9 cellular contexts compared by ENCODE assay signal in the genomic region with DNA sequence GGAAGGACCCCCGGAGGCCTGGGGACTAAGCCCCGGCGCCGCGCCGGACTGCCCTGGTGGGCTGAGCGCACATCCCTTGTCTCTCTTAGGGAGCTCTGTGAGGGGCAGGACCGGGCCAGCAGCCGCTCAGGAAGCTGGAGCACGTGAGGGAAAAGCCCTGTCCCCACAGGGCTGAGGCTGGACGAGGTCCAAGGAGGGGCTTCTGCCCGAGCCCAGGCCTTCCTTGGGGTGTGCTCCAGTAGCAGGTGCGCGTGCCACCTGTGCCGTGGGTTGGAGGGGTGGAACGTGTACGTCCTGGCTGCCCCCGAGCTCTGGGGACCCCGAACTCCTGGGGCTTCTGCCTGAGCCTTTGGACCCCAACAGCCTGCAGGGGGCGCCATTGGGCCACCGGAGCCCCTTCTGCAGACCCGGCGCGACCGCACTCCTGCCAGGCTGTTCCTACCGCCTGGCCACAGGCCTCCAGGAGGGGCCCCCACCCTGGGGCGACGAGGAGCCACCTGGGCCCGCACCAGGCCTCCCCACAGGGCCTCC. TPM values are rescaled to one million over a fixed set of nuclear protein-coding genes. Genes with fewer than 3 reads are reported as not detected.
DNase-seq lines count a peak whose midpoint lies in the region; ATAC-seq and TF ChIP-seq lines count a peak whose summit lies in the region.
"Had no signal": no experiment of that assay in that cellular context is flagged by ENCODE, and none has a peak within 500 bp of the region (broad histone marks: within the 10 kb centered on the region; RNA-seq: fewer than 3 reads in every experiment).

No MANE protein-coding gene starts in this region.

- H3K27ac Mint-ChIP-seq in Caco-2 (ENCODE audit: unreplicated experiment) = no peak overlapping the region
- H3K27ac Mint-ChIP-seq: T-helper 1 cell treated with Interleukin-12 subunit alpha and Interleukin-12 subunit beta and Interleukin-4 antibody, amounts not matched to agents 30 μg/mL and 1 μg/mL, for 36 hours had no signal

- no peaks in the 10 kb centered on the region for H4K20me1 ChIP-seq in neural cell (ENCODE audit: insufficient read depth)

- H3K4me3 ChIP-seq in Caco-2 (ENCODE audit: low read depth, low read length) = no peak overlapping the region
- H3K4me3 ChIP-seq in esophagus squamous epithelium = peak overlapping the region in 1 of 4 donors; percentile 32
- no peak overlapping the region for H3K4me3 ChIP-seq in neural cell (ENCODE audit: low read length)

- H3K79me2 ChIP-seq in neural cell (replicated peaks; ENCODE audit: insufficient read depth, low read length) = no peaks in the 10 kb centered on the region

- peaks cover 16% of the 10 kb centered on the region for H3K36me3 Mint-ChIP-seq in Caco-2 (ENCODE audit: insufficient read depth, unreplicated experiment)

- no peak overlapping the region for H3K4me3 Mint-ChIP-seq in Caco-2 (ENCODE audit: unreplicated experiment)
- H3K4me3 Mint-ChIP-seq: T-helper 1 cell treated with Interleukin-12 subunit alpha and Interleukin-12 subunit beta and Interleukin-4 antibody, amounts not matched to agents 30 μg/mL and 1 μg/mL, for 36 hours had no signal

- H3K4me1 ChIP-seq in Caco-2 (peaks cover 9% of the 10 kb centered on the region; the same call in 1 of the 2 replicates), esophagus squamous epithelium (peaks cover 34 to 59% (median 36%) of the 10 kb centered on the region in 3 donors)

- no peaks in the 10 kb centered on the region for H3K36me3 ChIP-seq in Caco-2 (ENCODE audit: control insufficient read depth, insufficient read depth, low read length)
- peaks cover 0 to 17% (median 0%) of the 10 kb centered on the region in 3 donors for H3K36me3 ChIP-seq in esophagus squamous epithelium
- H3K36me3 ChIP-seq in neural cell (ENCODE audit: insufficient read depth, low read length) = no peaks in the 10 kb centered on the region

- TF ChIP-seq RAD21 in neural cell (conservative IDR thresholded peaks at IDR 0.05) = peak; percentile 61

- no peak for TF ChIP-seq POLR2A in esophagus squamous epithelium (IDR thresholded peaks at IDR 0.05)

- H3K9me3 ChIP-seq in Caco-2 (no peaks in the 10 kb centered on the region), esophagus squamous epithelium (no peaks in the 10 kb centered on the region), neural cell (ENCODE audit: low read length) (no peaks in the 10 kb centered on the region)

- no peak overlapping the region for H2AFZ ChIP-seq in neural cell (ENCODE audit: low read depth, low read length)

- H3K4me1 Mint-ChIP-seq in Caco-2 (ENCODE audit: low read depth, unreplicated experiment) = no peaks in the 10 kb centered on the region

- intact Hi-C loops in Caco-2 (cut with micrococcal nuclease; ENCODE audit: unreplicated experiment) = loop anchor here (1.0 to 5.0 kb wide), 3 partner anchors 62 to 439 kb away; no protein-coding TSS in a partner anchor
- intact Hi-C loops in esophagus squamous epithelium (cut with DNase I) = loop anchor here (5.0 kb wide), 2 partner anchors 64 to 154 kb away; no protein-coding TSS in a partner anchor

- H3K27me3 Mint-ChIP-seq in Caco-2 (ENCODE audit: insufficient read depth, unreplicated experiment) = no peaks in the 10 kb centered on the region

- TF ChIP-seq CTCF in Caco-2 (IDR thresholded peaks at IDR 0.05; ENCODE audit: insufficient read depth in 1 of 2, low read depth in 1 of 2, low read length in 1 of 2, severe bottlenecking in 1 of 2, unreplicated experiment in 1 of 2) = peak; percentile 79 to 95
- TF ChIP-seq CTCF in esophagus squamous epithelium (IDR thresholded peaks at IDR 0.05) = peak; percentile 74 to 90 (median 81)
- TF ChIP-seq CTCF in neural cell (IDR thresholded peaks at IDR 0.05; ENCODE audit: poor library complexity, severe bottlenecking) = peak; percentile 68

- POLR2A ChIA-PET in Caco-2 (lab: Charles Lee) = interaction anchor here (0.5 to 1.7 kb wide), 3 partner anchors 19 to 47 kb away, joined by 4 to 6 read pairs (median 4); no protein-coding TSS in a partner anchor

- TF ChIP-seq EP300 in neural cell (conservative IDR thresholded peaks at IDR 0.05; ENCODE audit: poor library complexity, severe bottlenecking) = no peak

- no peak for ATAC-seq in HG02981 (IDR thresholded peaks at IDR 0.05; ENCODE audit: unreplicated experiment)

- DNase-seq in Caco-2 (peak; percentile 83 to 91), HT-29 (ENCODE audit: low spot score) (peak; percentile 85), OCI-M1 (lab: John Stamatoyannopoulos, UW) (peak; percentile 86), activated T-cell treated with anti-CD3 and anti-CD28 coated beads for 24 hours (ENCODE audit: low read depth) (peak; percentile 69), esophagus squamous epithelium (lab: John Stamatoyannopoulos, UW) (no peak), stromal cell of bone marrow (ENCODE audit: low read depth) (peak; percentile 13)

- H3K9me2 ChIP-seq in neural cell (ENCODE audit: insufficient read depth, low read length) = no peaks in the 10 kb centered on the region

- no TSS peak for BruUV-seq in Caco-2 (replicated peaks; lab: Mats Ljungman, UMichigan)

- H3K27me3 ChIP-seq in Caco-2 (replicated peaks; ENCODE audit: control insufficient read depth, insufficient read depth, low read length) (no peaks in the 10 kb centered on the region), esophagus squamous epithelium (peaks cover 0 to 10% (median 0%) of the 10 kb centered on the region in 4 donors), neural cell (ENCODE audit: insufficient read depth, low read depth, low read length) (no peaks in the 10 kb centered on the region)

- WGBS in esophagus squamous epithelium, 2 donors = 0% methylated on average over 4 to 7 of the region's 29 CpGs

- no peaks in the 10 kb centered on the region for H3K9me3 Mint-ChIP-seq in Caco-2 (ENCODE audit: unreplicated experiment)
- H3K9me3 Mint-ChIP-seq: T-helper 1 cell treated with Interleukin-12 subunit alpha and Interleukin-12 subunit beta and Interleukin-4 antibody, amounts not matched to agents 30 μg/mL and 1 μg/mL, for 36 hours had no signal

- no peak overlapping the region for H3K9ac ChIP-seq in neural cell (ENCODE audit: low read length)

- no peaks in the 10 kb centered on the region for H3F3A ChIP-seq in neural cell (ENCODE audit: insufficient read depth, low read length, poor library complexity, severe bottlenecking)

- CTCF ChIA-PET in Caco-2 (lab: Charles Lee) = interaction anchor here (0.6 to 2.7 kb wide), 14 partner anchors 16 to 1061 kb away, joined by 3 to 23 read pairs (median 4); partner anchors contain the start of genes TACC3 and TMEM129

- no peak overlapping the region for H3K4me2 ChIP-seq in neural cell (ENCODE audit: low read length)

- no peak overlapping the region for H3K27ac ChIP-seq in esophagus squamous epithelium
- no peak overlapping the region for H3K27ac ChIP-seq in neural cell (ENCODE audit: low read length)

TF ChIP-seq in neural cell, 6 proteins besides CTCF, POLR2A, EP300 and RAD21:
- TF ChIP-seq TAF1 (IDR thresholded peaks at IDR 0.05; ENCODE audit: low read depth) = no peak
- TF ChIP-seq SMC3 (conservative IDR thresholded peaks at IDR 0.05; ENCODE audit: poor library complexity) = peak; percentile 63

RNA-seq across cellular contexts. Expression of gene TACC3, which starts 27.2 kb away (rescaled TPM):
- total RNA-seq in Caco-2 (2022) (104 and 106 TPM in 2 replicates), esophagus squamous epithelium (10 to 100 TPM; 14.9 to 41.3 (median 19.6) TPM)
- total RNA-seq in HT-29 (2014; rRNA removed; shearing (Covaris generic)) = 64.6 and 71.2 TPM in 2 replicates
- polyA plus RNA-seq in neural cell = 2.6 and 3.5 TPM in 2 replicates
- 2.1 and 3.7 TPM in 2 replicates for polyA minus RNA-seq in neural cell

RNA-seq across cellular contexts. Expression of gene TMEM129, which starts 27.4 kb away (rescaled TPM):
- total RNA-seq in Caco-2 (2022) (36.5 and 39.0 TPM in 2 replicates), esophagus squamous epithelium (10 to 100 TPM; 30.4 to 47.5 (median 38.3) TPM)
- 94.2 and 111 TPM in 2 replicates for total RNA-seq in HT-29 (2014; rRNA removed; shearing (Covaris generic))
- 42.1 and 48.7 TPM in 2 replicates for polyA plus RNA-seq in neural cell
- 24.3 and 26.8 TPM in 2 replicates for polyA minus RNA-seq in neural cell

RNA-seq across cellular contexts. Expression of gene SLBP, which starts 36.4 kb away (rescaled TPM):
- total RNA-seq in Caco-2 (2022) (113 and 116 TPM in 2 replicates), esophagus squamous epithelium (10 to 100 TPM; 32.4 to 60.1 (median 48.6) TPM)
- total RNA-seq in HT-29 (2014; rRNA removed; shearing (Covaris generic)) = 147 and 183 TPM in 2 replicates
- 107 and 111 TPM in 2 replicates for polyA plus RNA-seq in neural cell
- polyA minus RNA-seq in neural cell = 54.4 and 59.4 TPM in 2 replicates

RNA-seq across cellular contexts. Expression of gene FGFR3, which starts 44.6 kb away (rescaled TPM):
- 112 and 132 TPM in 2 replicates for total RNA-seq in Caco-2 (2022)
- total RNA-seq in HT-29 (2014; rRNA removed; shearing (Covaris generic)) = 73.4 and 77.0 TPM in 2 replicates
- 100 to 1,000 TPM; 175 to 307 (median 223) TPM for total RNA-seq in esophagus squamous epithelium
- 0.48 and 0.54 TPM in 2 replicates for polyA plus RNA-seq in neural cell
- polyA minus RNA-seq in neural cell = 0.58 and 0.73 TPM in 2 replicates
